ENCODE assay signal across 9 cellular contexts in genomic region chrX:77704881-77705280, GRCh38.
"Had no signal": no experiment of that assay in that cellular context is flagged by ENCODE, and none has a peak within 500 bp of the region (broad histone marks: within the 10 kb centered on the region; RNA-seq: fewer than 3 reads in every experiment).

No MANE protein-coding gene starts in this region.

- H3K4me2 ChIP-seq: KMS-11 had no signal

- DNase-seq: GM23248, GOT3, H9, HCEC 1CT, Karpas-422, KBM-7 had no signal

- ATAC-seq: HepG2 had no signal

- H2AFZ ChIP-seq: GM23248 had no signal

- H3K27ac ChIP-seq: GM23248, HL-60, KMS-11 had no signal

- H3K4me3 ChIP-seq: GM23248 had no signal
